Comparison of ENCODE assay signal across 8 cellular contexts in genomic region chr2:26922638-26923466, GRCh38. TPM values are rescaled to one million over a fixed set of nuclear protein-coding genes. Genes with fewer than 3 reads are reported as not detected.
DNase-seq lines count a peak whose midpoint lies in the region; ATAC-seq and TF ChIP-seq lines count a peak whose summit lies in the region.

No MANE protein-coding gene starts in this region.

- no peaks in the 10 kb centered on the region for H3K4me1 Mint-ChIP-seq in activated T-helper 17 cell treated with anti-CD3 and anti-CD28 coated beads, Interleukin-2, amount 50 U/mL, for 72 hours
- H3K4me1 Mint-ChIP-seq in glutamatergic neuron (ENCODE audit: low read depth, unreplicated experiment) = peaks cover 17% of the 10 kb centered on the region

- 0 out of 2 replicates have a peak overlapping the region, but pooled peaks have one; percentile 21 for H3K4me3 ChIP-seq in Karpas-422 (ENCODE audit: low read length)
- H3K4me3 ChIP-seq in OCI-LY7 (ENCODE audit: low read depth, low read length, poor library complexity, severe bottlenecking) = no peak overlapping the region

- H4K20me1 ChIP-seq in Karpas-422 (ENCODE audit: insufficient read depth, low read depth, low read length) (no peaks in the 10 kb centered on the region), OCI-LY7 (ENCODE audit: insufficient read depth, low read length) (no peaks in the 10 kb centered on the region)

- H3K4me1 ChIP-seq in Karpas-422 (ENCODE audit: low read length) = peaks cover 13% of the 10 kb centered on the region
- no peaks in the 10 kb centered on the region for H3K4me1 ChIP-seq in OCI-LY7 (ENCODE audit: insufficient read depth, low read length, poor library complexity, severe bottlenecking)

- H3K79me2 ChIP-seq in Karpas-422 (ENCODE audit: low read length) (no peaks in the 10 kb centered on the region), OCI-LY7 (ENCODE audit: insufficient read depth, low read depth, low read length) (no peaks in the 10 kb centered on the region)

- intact Hi-C loops in OCI-LY7 (cut with micrococcal nuclease; ENCODE audit: unreplicated experiment) = loop anchor here (1.0 kb wide), 1 partner anchor 77 kb away; no protein-coding TSS in a partner anchor

- peak; percentile 57 for ATAC-seq in activated T-helper 17 cell treated with anti-CD3 and anti-CD28 coated beads, Interleukin-2, amount 50 U/mL, for 72 hours (replicated peaks)
- ATAC-seq in GM21515 (IDR thresholded peaks at IDR 0.05; ENCODE audit: unreplicated experiment) = no peak

- H3K9me3 ChIP-seq in Karpas-422 (ENCODE audit: low read length) (no peaks in the 10 kb centered on the region), OCI-LY7 (ENCODE audit: low read length) (no peaks in the 10 kb centered on the region)

- H3K27me3 ChIP-seq in Karpas-422 (ENCODE audit: low read length) = no peaks in the 10 kb centered on the region

- H3K27ac Mint-ChIP-seq in activated T-helper 17 cell treated with anti-CD3 and anti-CD28 coated beads, Interleukin-2, amount 50 U/mL, for 72 hours = no peak overlapping the region
- no peak overlapping the region for H3K27ac Mint-ChIP-seq in glutamatergic neuron (ENCODE audit: unreplicated experiment)

- CTCF ChIA-PET in OCI-LY7 (lab: Charles Lee; ENCODE audit: unreplicated experiment) = interaction anchor here (1.2 kb wide), 1 partner anchor 63 kb away, joined by 3 read pairs; no protein-coding TSS in a partner anchor

- peaks cover 28% of the 10 kb centered on the region for H3K27me3 Mint-ChIP-seq in activated T-helper 17 cell treated with anti-CD3 and anti-CD28 coated beads, Interleukin-2, amount 50 U/mL, for 72 hours
- H3K27me3 Mint-ChIP-seq in glutamatergic neuron (ENCODE audit: unreplicated experiment) = peaks cover 5% of the 10 kb centered on the region

- no peak overlapping the region for H3K4me3 Mint-ChIP-seq in activated T-helper 17 cell treated with anti-CD3 and anti-CD28 coated beads, Interleukin-2, amount 50 U/mL, for 72 hours
- H3K4me3 Mint-ChIP-seq in glutamatergic neuron (ENCODE audit: unreplicated experiment) = no peak overlapping the region

- H3K27ac ChIP-seq in Karpas-422 (ENCODE audit: low read length) (no peak overlapping the region), OCI-LY7 (ENCODE audit: low read depth, low read length, poor library complexity, severe bottlenecking) (no peak overlapping the region)

- H3K4me2 ChIP-seq in Karpas-422 (ENCODE audit: low read depth, low read length, poor library complexity, severe bottlenecking) (peak overlapping the region; percentile 49), OCI-LY7 (ENCODE audit: low read length) (no peak overlapping the region)

- BruUV-seq in OCI-LY7 (replicated peaks; lab: Mats Ljungman, UMichigan) = no TSS peak

- peak; percentile 75 for DNase-seq in DMS53 (lab: John Stamatoyannopoulos, UW)
- peak; percentile 87 for DNase-seq in Karpas-422
- DNase-seq in OCI-LY7 (ENCODE audit: low spot score) = peak; percentile 61
- DNase-seq in glutamatergic neuron = peak; percentile 68
- peak; percentile 52 for DNase-seq in renal cortical epithelial cell (ENCODE audit: low read depth)
- DNase-seq in GOT3 (lab: John Stamatoyannopoulos, UW) = no peak

- TF ChIP-seq CTCF in OCI-LY7 (conservative IDR thresholded peaks at IDR 0.05; ENCODE audit: low read length) (peak; percentile 82), glutamatergic neuron (IDR thresholded peaks at IDR 0.05; ENCODE audit: partially characterized antibody, unreplicated experiment) (peak; percentile 54)

- no peaks in the 10 kb centered on the region for H3K9me2 ChIP-seq in Karpas-422 (replicated peaks; ENCODE audit: insufficient read depth, low read length)
- H3K9me2 ChIP-seq in OCI-LY7 (ENCODE audit: insufficient read depth, low read length) = no peaks in the 10 kb centered on the region

- POLR2A ChIA-PET in OCI-LY7 (lab: Charles Lee) = interaction anchor here (1.2 kb wide), 1 partner anchor 125 kb away, joined by 4 read pairs; no protein-coding TSS in a partner anchor

- H3K36me3 ChIP-seq in Karpas-422 (ENCODE audit: insufficient read depth, low read length) (no peaks in the 10 kb centered on the region), OCI-LY7 (ENCODE audit: insufficient read depth, low read length) (no peaks in the 10 kb centered on the region)

- H3K9me3 Mint-ChIP-seq in activated T-helper 17 cell treated with anti-CD3 and anti-CD28 coated beads, Interleukin-2, amount 50 U/mL, for 72 hours = no peaks in the 10 kb centered on the region
- peaks cover 6% of the 10 kb centered on the region for H3K9me3 Mint-ChIP-seq in glutamatergic neuron (ENCODE audit: unreplicated experiment)

- H3K9ac ChIP-seq in Karpas-422 (ENCODE audit: low read length) = peak overlapping the region; percentile 40

- H3K36me3 Mint-ChIP-seq in activated T-helper 17 cell treated with anti-CD3 and anti-CD28 coated beads, Interleukin-2, amount 50 U/mL, for 72 hours (ENCODE audit: low read depth) = no peaks in the 10 kb centered on the region
- no peaks in the 10 kb centered on the region for H3K36me3 Mint-ChIP-seq in glutamatergic neuron (ENCODE audit: unreplicated experiment)

- H2AFZ ChIP-seq in Karpas-422 (ENCODE audit: low read length) (peak overlapping the region; percentile 92), OCI-LY7 (ENCODE audit: low read length) (no peak overlapping the region)

RNA-seq across cellular contexts. Expression of gene MAPRE3, which starts 47.6 kb away (rescaled TPM):
- total RNA-seq in Karpas-422 (2014; rRNA removed; shearing (Covaris generic); ENCODE audit: low replicate concordance) = 0.30 and 0.65 TPM in 2 replicates
- not detected in 2 replicates for total RNA-seq in OCI-LY7 (2014; rRNA removed; shearing (Covaris generic))
- total RNA-seq in OCI-LY7 (2022) (not detected in 2 replicates), glutamatergic neuron (ENCODE audit: unreplicated experiment) (49.2 TPM), renal cortical epithelial cell (1.6 and 6.5 TPM in 2 replicates)
- 1 to 10 TPM; 3.4 to 4.2 TPM for total RNA-seq in activated T-helper 17 cell treated with anti-CD3 and anti-CD28 coated beads, Interleukin-2, amount 50 U/mL, for 72 hours
